8 cellular contexts compared by ENCODE assay signal in the genomic region with DNA sequence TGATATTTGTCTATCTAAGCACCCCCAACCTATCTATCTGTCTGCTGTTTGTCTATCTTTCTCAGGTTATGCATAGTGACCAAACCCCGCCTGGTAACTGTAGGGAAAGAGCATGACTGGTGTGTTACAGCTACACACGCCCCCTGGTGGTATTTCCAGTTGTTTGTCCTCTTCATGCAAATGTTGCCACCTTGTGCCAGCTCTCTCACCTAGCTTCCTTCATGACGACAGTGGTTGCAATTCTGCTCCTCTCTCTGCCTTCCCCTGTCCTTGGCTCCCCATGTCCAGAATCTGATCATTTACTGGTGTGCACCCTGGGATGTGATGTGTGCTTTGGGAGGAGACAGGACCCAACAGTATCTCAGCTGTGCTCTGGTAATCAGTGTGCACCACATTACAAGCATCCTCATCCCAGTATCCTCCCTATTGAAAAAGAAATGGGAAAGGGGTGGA. TPM values are rescaled to one million over a fixed set of nuclear protein-coding genes. Genes with fewer than 3 reads are reported as not detected.
DNase-seq lines count a peak whose midpoint lies in the region; TF ChIP-seq lines count a peak whose summit lies in the region.
"Had no signal": no experiment of that assay in that cellular context is flagged by ENCODE, and none has a peak within 500 bp of the region (broad histone marks: within the 10 kb centered on the region; RNA-seq: fewer than 3 reads in every experiment).

No MANE protein-coding gene starts in this region.

- H3K36me3 ChIP-seq in suprapubic skin: no peaks in the 10 kb centered on the region

- peak; percentile 89 for TF ChIP-seq CTCF in GM12864 (IDR thresholded peaks at IDR 0.05; ENCODE audit: low read depth, low read length, missing control alignments)
- TF ChIP-seq CTCF in LNCAP (IDR thresholded peaks at IDR 0.05): peak; percentile 63
- TF ChIP-seq CTCF in suprapubic skin (IDR thresholded peaks at IDR 0.05): peak in 1 of 2 donors; percentile 26

- no peaks in the 10 kb centered on the region for H3K27me3 ChIP-seq in suprapubic skin

- H3K4me3 ChIP-seq in GM12864 (ENCODE audit: low read depth, low read length) (no peak overlapping the region), suprapubic skin (no peak overlapping the region)

- TF ChIP-seq POLR2A in suprapubic skin (IDR thresholded peaks at IDR 0.05): no peak

- no peaks in the 10 kb centered on the region for H3K4me1 ChIP-seq in suprapubic skin

- no peak overlapping the region for H3K27ac ChIP-seq in suprapubic skin
- H3K27ac ChIP-seq: epithelial cell of prostate had no signal

- TF ChIP-seq EP300 in suprapubic skin (IDR thresholded peaks at IDR 0.05): no peak

- DNase-seq in GM12864 (ENCODE audit: low read depth) (peak; percentile 75), SKM-1 treated with dmso at 0.1 percent for 144 hours (lab: John Stamatoyannopoulos, UW; ENCODE audit: unreplicated experiment) (peak; percentile 91), amniotic epithelial cell (ENCODE audit: low read depth) (peak; percentile 77), iris pigment epithelial cell (ENCODE audit: low read depth) (peak; percentile 79), suprapubic skin (ENCODE audit: low spot score in 2 of 2) (no peak)
- DNase-seq in stimulated activated CD4-positive, alpha-beta T cell treated with anti-CD3 and anti-CD28 coated beads, TNF-alpha, amount 100 ng/mL, for 4 hours (ENCODE audit: low read depth in 3 of 3): peak; percentile 10 to 46 (median 14)

- WGBS in suprapubic skin: 58% methylated on average over 3 of the region's 3 CpGs

- no peaks in the 10 kb centered on the region for H3K9me3 ChIP-seq in suprapubic skin

RNA-seq across cellular contexts. Expression of a gene that starts 8.1 kb away (rescaled TPM):
- total RNA-seq in suprapubic skin: 1 to 10 TPM; 4.1 to 7.3 (median 5.2) TPM

RNA-seq across cellular contexts. Expression of a gene that starts 8.4 kb away (rescaled TPM):
- 10 to 100 TPM; 16.0 to 25.0 (median 21.5) TPM for total RNA-seq in suprapubic skin

Comparison
In these comparisons a context has a peak if more than half of its experiments do, and no peak if none do; other contexts are left out.
1. DNase-seq: peak in GM12864 (single experiment), SKM-1 treated with dmso at 0.1 percent for 144 hours (single experiment), amniotic epithelial cell (single experiment), iris pigment epithelial cell (single experiment) and stimulated activated CD4-positive, alpha-beta T cell treated with anti-CD3 and anti-CD28 coated beads, TNF-alpha, amount 100 ng/mL, for 4 hours (3 of 3); none in suprapubic skin (0 of 2).